In genomic region chr3:158106773-158107461, GRCh38 we compare ENCODE assay signal across 7 cellular contexts. TPM values are rescaled to one million over a fixed set of nuclear protein-coding genes. Genes with fewer than 3 reads are reported as not detected.
DNase-seq lines count a peak whose midpoint lies in the region; ATAC-seq, FAIRE-seq and TF ChIP-seq lines count a peak whose summit lies in the region.

No MANE protein-coding gene starts in this region.

- peak overlapping the region; percentile 41 for H3K27ac ChIP-seq in WERI-Rb-1
- H3K27ac ChIP-seq in iPS-18a (ENCODE audit: low read length): no peak overlapping the region

- peak overlapping the region; percentile 95 for H3K4me3 Mint-ChIP-seq in HFFc6

- H3K27me3 ChIP-seq in WERI-Rb-1 (ENCODE audit: insufficient read depth, low read depth, severe bottlenecking) (no peaks in the 10 kb centered on the region), iPS-18a (ENCODE audit: control insufficient read depth, insufficient read depth, low read length) (peaks cover 78% of the 10 kb centered on the region)

- peaks cover 30% of the 10 kb centered on the region for H3K4me1 ChIP-seq in iPS-18a (ENCODE audit: control insufficient read depth, low read depth, low read length)

- H3K9me3 ChIP-seq in WERI-Rb-1 (ENCODE audit: severe bottlenecking) (no peaks in the 10 kb centered on the region), iPS-18a (ENCODE audit: control insufficient read depth, low read depth, low read length) (no peaks in the 10 kb centered on the region)

- peaks cover 61% of the 10 kb centered on the region for H3K4me1 Mint-ChIP-seq in HFFc6 (ENCODE audit: low read depth)

- H3K36me3 Mint-ChIP-seq in HFFc6 (ENCODE audit: low read depth): peaks cover 13% of the 10 kb centered on the region

- H3K36me3 ChIP-seq in WERI-Rb-1: peaks cover 7% of the 10 kb centered on the region
- H3K36me3 ChIP-seq in iPS-18a (ENCODE audit: control insufficient read depth, low read depth, low read length): no peaks in the 10 kb centered on the region

- H3K27me3 Mint-ChIP-seq in HFFc6 (ENCODE audit: insufficient read depth): peaks cover 24% of the 10 kb centered on the region

- ATAC-seq in GM19395 (IDR thresholded peaks at IDR 0.05; ENCODE audit: unreplicated experiment): no peak

- FAIRE-seq in frontal cortex (lab: Jason Lieb, UNC): no peak

- H3K4me3 ChIP-seq in WERI-Rb-1 (ENCODE audit: low read depth, low read length): peak overlapping the region; percentile 60
- H3K4me3 ChIP-seq in iPS-18a (ENCODE audit: low read length): peak overlapping the region; percentile 62

- DNase-seq in Daoy (ENCODE audit: low read depth) (peak; percentile 38), HFFc6 (no peak), WERI-Rb-1 (peak; percentile 59), cortex of kidney (lab: John Stamatoyannopoulos, UW) (no peak), frontal cortex (ENCODE audit: low spot score in 2 of 2) (no peak)

- no peak for TF ChIP-seq CTCF in HFFc6 (IDR thresholded peaks at IDR 0.05)
- TF ChIP-seq CTCF in WERI-Rb-1 (IDR thresholded peaks at IDR 0.05; ENCODE audit: low read depth, low read length): no peak

- H3K9me3 Mint-ChIP-seq in HFFc6: 0 out of 2 replicates have a peak, but pooled peaks cover 3% of the 10 kb centered on the region

- H3K9ac ChIP-seq in iPS-18a (ENCODE audit: low read length): no peak overlapping the region

- H3K27ac Mint-ChIP-seq in HFFc6: peak overlapping the region; percentile 26

RNA-seq across cellular contexts. Expression of gene SHOX2, which starts 0.7 kb away (rescaled TPM):
- total RNA-seq in Daoy (2014; rRNA removed; shearing (Covaris generic)): 4.7 and 18.0 TPM in 2 replicates
- 10 to 100 TPM in 4 of 6 experiments, 1 to 10 TPM in 2; 7.3 to 19.1 (median 15.0) TPM for total RNA-seq in HFFc6 (2021; fragmentation: NEBNext Ultra II Directional; extraction: Animal tissue kit (Norgen Biotek cat#: 25700))
- total RNA-seq in frontal cortex: not detected

RNA-seq across cellular contexts. Expression of gene RSRC1, which starts 3.0 kb away (rescaled TPM):
- total RNA-seq in Daoy (2014; rRNA removed; shearing (Covaris generic)): 58.7 and 70.2 TPM in 2 replicates
- total RNA-seq in HFFc6 (2021; fragmentation: NEBNext Ultra II Directional; extraction: Animal tissue kit (Norgen Biotek cat#: 25700)): 10 to 100 TPM; 20.5 to 37.6 (median 33.0) TPM
- total RNA-seq in frontal cortex: 44.8 TPM

Comparison
In these comparisons a context has a peak if more than half of its experiments do, and no peak if none do; other contexts are left out.
1. DNase-seq: peak in Daoy (single experiment) and WERI-Rb-1 (single experiment); none in HFFc6 (single experiment), cortex of kidney (single experiment) and frontal cortex (0 of 2).